In genomic region chr1:200405273-200405672, GRCh38 we compare ENCODE assay signal across 2 cellular contexts.
TF ChIP-seq lines count a peak whose summit lies in the region.

No MANE protein-coding gene starts in this region.

TF ChIP-seq in H1, 55 proteins besides CTCF, POLR2A, EP300 and RAD21:
- TF ChIP-seq YY1 (IDR thresholded peaks at IDR 0.05; ENCODE audit: low read depth, low read length) (no peak), GTF2F1 (IDR thresholded peaks at IDR 0.05; ENCODE audit: borderline replicate concordance, low read depth, low read length) (no peak), POU5F1 (IDR thresholded peaks at IDR 0.05; ENCODE audit: low read depth, low read length) (no peak), TBP (IDR thresholded peaks at IDR 0.05; ENCODE audit: low read depth, low read length) (no peak), HDAC6 (IDR thresholded peaks at IDR 0.05; ENCODE audit: low read depth, low read length) (no peak), ZNF274 (IDR thresholded peaks at IDR 0.05; ENCODE audit: borderline replicate concordance, extremely low read depth, low read length) (no peak), TCF12 (IDR thresholded peaks at IDR 0.05; ENCODE audit: low read depth, low read length) (no peak), E2F6 (IDR thresholded peaks at IDR 0.05) (no peak), BACH1 (IDR thresholded peaks at IDR 0.05; ENCODE audit: low read length) (no peak)

TF ChIP-seq in neural cell, 6 proteins besides CTCF, POLR2A, EP300 and RAD21:
- TF ChIP-seq EZH2 (IDR thresholded peaks at IDR 0.05; ENCODE audit: borderline replicate concordance, insufficient read depth, low read length, poor library complexity, severe bottlenecking) (no peak), SMC3 (conservative IDR thresholded peaks at IDR 0.05; ENCODE audit: poor library complexity) (no peak), MXI1 (conservative IDR thresholded peaks at IDR 0.05; ENCODE audit: poor library complexity, severe bottlenecking) (no peak), TAF1 (IDR thresholded peaks at IDR 0.05; ENCODE audit: low read depth) (no peak), POLR2AphosphoS5 (IDR thresholded peaks at IDR 0.05) (no peak), REST (IDR thresholded peaks at IDR 0.05; ENCODE audit: borderline replicate concordance) (no peak)
TF ChIP-seq in neural cell: peak in this region for 0.
